In genomic region chr1:41682845-41683630, GRCh38 we compare ENCODE assay signal across 15 cellular contexts.
A peak's percentile ranks its signal among the peaks of the same experiment; 100 is the strongest.
DNase-seq lines count a peak whose midpoint lies in the region; ATAC-seq and TF ChIP-seq lines count a peak whose summit lies in the region.
"Had no signal": no experiment of that assay in that cellular context is flagged by ENCODE, and none has a peak within 500 bp of the region (broad histone marks: within the 10 kb centered on the region; RNA-seq: fewer than 3 reads in every experiment).

No MANE protein-coding gene starts in this region.

- H3K9me3 Mint-ChIP-seq in activated T-helper 2 cell treated with anti-CD3 and anti-CD28 coated beads, Interferon-gamma antibody, Interleukin-2, Interleukin-4, amounts not matched to agents 10 μg/mL and 5 μg/mL and 100 μg/mL, durations not matched to agents 14 hours and 24 hours and 36 hours = no peaks in the 10 kb centered on the region
- H3K9me3 Mint-ChIP-seq in natural killer cell treated with Interleukin-12 subunit alpha and Interleukin-12 subunit beta and Interleukin-15 and Interleukin-18, amount 100 ng/mL, for 72 hours = no peaks in the 10 kb centered on the region
- H3K9me3 Mint-ChIP-seq in type B pancreatic cell = no peaks in the 10 kb centered on the region
- H3K9me3 Mint-ChIP-seq: H9 had no signal

- no peak for TF ChIP-seq CTCF in type B pancreatic cell (conservative IDR thresholded peaks at IDR 0.05)

- H3K4me1 Mint-ChIP-seq in activated T-helper 2 cell treated with anti-CD3 and anti-CD28 coated beads, Interferon-gamma antibody, Interleukin-2, Interleukin-4, amounts not matched to agents 10 μg/mL and 5 μg/mL and 100 μg/mL, durations not matched to agents 14 hours and 24 hours and 36 hours (ENCODE audit: low read depth) = peaks cover 90% of the 10 kb centered on the region
- H3K4me1 Mint-ChIP-seq in natural killer cell treated with Interleukin-12 subunit alpha and Interleukin-12 subunit beta and Interleukin-15 and Interleukin-18, amount 100 ng/mL, for 72 hours (ENCODE audit: low read depth in 2 of 2) = peaks cover 95 to 98% of the 10 kb centered on the region in 2 donors
- H3K4me1 Mint-ChIP-seq in type B pancreatic cell (ENCODE audit: unreplicated experiment) = peaks cover 6% of the 10 kb centered on the region

- peak overlapping the region; percentile 10 for H3K4me3 Mint-ChIP-seq in activated T-helper 2 cell treated with anti-CD3 and anti-CD28 coated beads, Interferon-gamma antibody, Interleukin-2, Interleukin-4, amounts not matched to agents 10 μg/mL and 5 μg/mL and 100 μg/mL, durations not matched to agents 14 hours and 24 hours and 36 hours (ENCODE audit: low read depth)
- peak overlapping the region; percentile 78 for H3K4me3 Mint-ChIP-seq in natural killer cell treated with Interleukin-12 subunit alpha and Interleukin-12 subunit beta and Interleukin-15 and Interleukin-18, amount 100 ng/mL, for 72 hours
- no peak overlapping the region for H3K4me3 Mint-ChIP-seq in type B pancreatic cell
- H3K4me3 Mint-ChIP-seq: H9 had no signal

- intact Hi-C loops in activated T-helper 2 cell treated with anti-CD3 and anti-CD28 coated beads, Interferon-gamma antibody, Interleukin-2, Interleukin-4, amounts not matched to agents 10 μg/mL and 5 μg/mL and 100 μg/mL, durations not matched to agents 14 hours and 24 hours and 36 hours (cut with micrococcal nuclease) = loop anchor here (1.0 kb wide), 1 partner anchor 9 kb away; no protein-coding TSS in a partner anchor

- peak overlapping the region; percentile 80 for H3K27ac ChIP-seq in KOPT-K1 (ENCODE audit: low read depth, low read length, poor library complexity, severe bottlenecking)
- H3K27ac ChIP-seq: A549, SK-N-MC had no signal

- peak in 1 of 2 donors; percentile 52 for ATAC-seq in natural killer cell treated with Interleukin-12 subunit alpha and Interleukin-12 subunit beta and Interleukin-15 and Interleukin-18, amount 100 ng/mL, for 72 hours
- ATAC-seq in esophagus mucosa = no peak
- ATAC-seq: A549 had no signal

- H3K36me3 ChIP-seq in KOPT-K1 (ENCODE audit: insufficient read depth, low read length) = no peaks in the 10 kb centered on the region

- H3K9me3 ChIP-seq in KOPT-K1 (ENCODE audit: insufficient read depth, low read length, poor library complexity, severe bottlenecking) = no peaks in the 10 kb centered on the region
- H3K9me3 ChIP-seq: A549 had no signal

- DNase-seq in NOMO-1 treated with DMSO at 0.1 percent for 48 hours (lab: John Stamatoyannopoulos, UW; ENCODE audit: unreplicated experiment) (peak; percentile 11), NOMO-1 treated with dmso at 0.1 percent for 144 hours (lab: John Stamatoyannopoulos, UW; ENCODE audit: unreplicated experiment) (no peak), KG1 (lab: John Stamatoyannopoulos, UW) (no peak), type B pancreatic cell (ENCODE audit: extremely low spot score, unreplicated experiment) (no peak)
- no peak for DNase-seq in activated T-helper 2 cell treated with anti-CD3 and anti-CD28 coated beads, Interferon-gamma antibody, Interleukin-2, Interleukin-4, amounts not matched to agents 10 μg/mL and 5 μg/mL and 100 μg/mL, durations not matched to agents 14 hours and 24 hours and 36 hours (ENCODE audit: low spot score)
- no peak for DNase-seq in natural killer cell treated with Interleukin-12 subunit alpha and Interleukin-12 subunit beta and Interleukin-15 and Interleukin-18, amount 100 ng/mL, for 72 hours (ENCODE audit: low spot score)
- DNase-seq: DMS79, H9, NCI-H1417 treated with DMSO at 0.1 percent for 48 hours, NCI-H526 treated with DMSO at 0.1 percent for 48 hours, nucleus accumbens had no signal

- peak overlapping the region; percentile 51 for H3K27ac Mint-ChIP-seq in activated T-helper 2 cell treated with anti-CD3 and anti-CD28 coated beads, Interferon-gamma antibody, Interleukin-2, Interleukin-4, amounts not matched to agents 10 μg/mL and 5 μg/mL and 100 μg/mL, durations not matched to agents 14 hours and 24 hours and 36 hours
- peak overlapping the region; percentile 73 to 82 for H3K27ac Mint-ChIP-seq in natural killer cell treated with Interleukin-12 subunit alpha and Interleukin-12 subunit beta and Interleukin-15 and Interleukin-18, amount 100 ng/mL, for 72 hours
- no peak overlapping the region for H3K27ac Mint-ChIP-seq in type B pancreatic cell
- H3K27ac Mint-ChIP-seq: H9 had no signal

- H3K27me3 Mint-ChIP-seq in activated T-helper 2 cell treated with anti-CD3 and anti-CD28 coated beads, Interferon-gamma antibody, Interleukin-2, Interleukin-4, amounts not matched to agents 10 μg/mL and 5 μg/mL and 100 μg/mL, durations not matched to agents 14 hours and 24 hours and 36 hours (ENCODE audit: low read depth) = no peaks in the 10 kb centered on the region
- H3K27me3 Mint-ChIP-seq in natural killer cell treated with Interleukin-12 subunit alpha and Interleukin-12 subunit beta and Interleukin-15 and Interleukin-18, amount 100 ng/mL, for 72 hours = no peaks in the 10 kb centered on the region
- peaks cover 3% of the 10 kb centered on the region for H3K27me3 Mint-ChIP-seq in type B pancreatic cell

- H3K36me3 Mint-ChIP-seq in activated T-helper 2 cell treated with anti-CD3 and anti-CD28 coated beads, Interferon-gamma antibody, Interleukin-2, Interleukin-4, amounts not matched to agents 10 μg/mL and 5 μg/mL and 100 μg/mL, durations not matched to agents 14 hours and 24 hours and 36 hours (ENCODE audit: low read depth) = no peaks in the 10 kb centered on the region
- no peaks in the 10 kb centered on the region for H3K36me3 Mint-ChIP-seq in natural killer cell treated with Interleukin-12 subunit alpha and Interleukin-12 subunit beta and Interleukin-15 and Interleukin-18, amount 100 ng/mL, for 72 hours
- no peaks in the 10 kb centered on the region for H3K36me3 Mint-ChIP-seq in type B pancreatic cell
